8 cellular contexts compared by ENCODE assay signal in the genomic region with DNA sequence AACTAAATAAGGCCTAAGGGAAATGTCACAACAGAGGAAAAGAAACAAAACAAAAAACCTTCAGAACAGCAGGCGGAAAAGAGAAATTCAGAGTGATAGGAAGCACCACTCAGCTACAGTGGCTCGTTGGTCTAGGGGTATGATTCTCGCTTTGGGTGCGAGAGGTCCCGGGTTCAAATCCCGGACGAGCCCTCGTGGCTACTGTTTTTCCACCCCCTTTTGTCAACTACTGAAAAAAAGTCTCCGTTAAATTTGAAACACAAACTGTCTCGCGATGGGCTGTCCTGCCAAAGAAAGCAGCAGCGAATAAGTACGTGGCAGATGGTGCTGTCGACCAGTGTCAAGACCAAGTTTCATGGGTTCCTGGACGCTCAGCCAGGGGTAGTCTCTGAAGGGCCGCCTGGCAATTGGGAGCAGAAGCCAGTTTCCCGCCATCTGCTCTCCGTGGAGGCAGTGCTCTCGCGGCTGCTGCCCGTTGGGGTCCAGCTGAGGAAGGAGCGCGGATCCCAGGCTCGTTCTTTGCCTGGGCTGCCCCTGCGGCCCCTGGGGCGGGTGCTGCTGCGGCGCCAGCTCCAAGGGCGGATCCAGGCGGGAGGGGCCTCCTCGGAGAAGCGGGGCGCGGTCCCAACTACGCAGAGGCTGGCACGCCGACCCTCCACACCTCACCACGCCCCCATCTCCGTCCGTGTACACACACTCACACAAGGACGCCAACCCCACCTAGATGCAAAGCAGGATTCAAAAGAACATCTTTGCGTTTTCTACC. TPM values are rescaled to one million over a fixed set of nuclear protein-coding genes. Genes with fewer than 3 reads are reported as not detected.
DNase-seq lines count a peak whose midpoint lies in the region; TF ChIP-seq lines count a peak whose summit lies in the region.

TSS of gene RNASE4 (plus strand) at position 665 of the 766 bp plus-strand sequence. CDS start 14,812 bp downstream, outside the sequence.

- TF ChIP-seq POLR2A in spleen (IDR thresholded peaks at IDR 0.05) = peak in 1 of 3 donors; percentile 1

- intact Hi-C loops in spleen (cut with DNase I; ENCODE audit: low total_unique reads) = loop anchor here (10.0 kb wide), 1 partner anchor 209 kb away; no protein-coding TSS in a partner anchor

- 0 to 1% (median 0%) methylated on average over 29 to 42 of the region's 42 CpGs for WGBS in spleen, 5 donors

- peak within 1 kb of the TSS; percentile 59 for H3K4me3 ChIP-seq in HAP-1
- H3K4me3 ChIP-seq in cardiac fibroblast (replicated peaks in 1 of 2; ENCODE audit: low read depth in 2 of 2, low read length in 2 of 2) = peak within 1 kb of the TSS; percentile 82 to 91
- peak within 1 kb of the TSS; percentile 44 to 88 (median 72) for H3K4me3 ChIP-seq in spleen

- DNase-seq in G401 (ENCODE audit: low spot score) (peak; percentile 83), HAP-1 (ENCODE audit: low spot score in 2 of 2) (peak; percentile 78 to 89), NCI-H1930 (lab: John Stamatoyannopoulos, UW) (peak; percentile 42 to 54), cardiac fibroblast (ENCODE audit: low read depth in 2 of 2) (peak; percentile 88 to 95), islet precursor cell (peak; percentile 92), spleen (peak; percentile 93), NCI-H1436 treated with DMSO at 0.1 percent for 48 hours (lab: John Stamatoyannopoulos, UW) (no peak)
- DNase-seq in activated CD4-positive, CD25-positive, alpha-beta regulatory T cell (lab: John Stamatoyannopoulos, UW) = peak; percentile 41 to 72 (median 58)

- H3K4me1 ChIP-seq in HAP-1 (peaks cover 6% of the 10 kb centered on the region; the same call in 1 of the 2 replicates), spleen (peaks cover 12 to 61% (median 52%) of the 10 kb centered on the region in 6 donors)

- in situ Hi-C loops in G401 (cut with HindIII; ENCODE audit: low sequenced_read_pairs) = no loop called here
- in situ Hi-C loops in HAP-1 (cut with MboI; ENCODE audit: low sequenced_read_pairs) = loop anchor here (5.0 kb wide), 1 partner anchor 52 kb away; no protein-coding TSS in a partner anchor

- TF ChIP-seq CTCF in cardiac fibroblast (IDR thresholded peaks at IDR 0.05; ENCODE audit: low read depth, low read length) (no peak), spleen (IDR thresholded peaks at IDR 0.05 in 8 of 11, conservative IDR thresholded peaks at IDR 0.05 in 3 of 11) (peak in 1 of 11 experiments; percentile 7)

- H3K27ac ChIP-seq in spleen = peak within 1 kb of the TSS; percentile 94 to 100 (median 98)

- H3K9me3 ChIP-seq in HAP-1 = no peaks in the 10 kb centered on the region
- H3K9me3 ChIP-seq in spleen = no peaks in the 10 kb centered on the region

- H3K27me3 ChIP-seq in HAP-1 (ENCODE audit: low read depth) (no peaks in the 10 kb centered on the region), spleen (replicated peaks in 1 of 7) (no peaks in the 10 kb centered on the region)

- H3K36me3 ChIP-seq in HAP-1 (replicated peaks) (no peaks in the 10 kb centered on the region), spleen (no peaks in the 10 kb centered on the region)

RNA-seq across cellular contexts. Expression of gene RNASE4, which starts in this region (rescaled TPM):
- total RNA-seq in G401 (2014; rRNA removed; shearing (Covaris generic)) = 2.2 and 3.2 TPM in 2 replicates
- 10 to 100 TPM in 3 of 7 donors, 1 to 10 TPM in 3, under 1 TPM in 1; 0.89 to 19.9 (median 9.8) TPM for total RNA-seq in spleen
- 10 to 100 TPM in 1 of 3 donors, 1 to 10 TPM in 2; 7.6 to 15.6 (median 8.4) TPM for polyA plus RNA-seq in spleen
